20 cellular contexts compared by ENCODE assay signal in genomic region chr13:41991936-41992335, GRCh38. TPM values are rescaled to one million over a fixed set of nuclear protein-coding genes. Genes with fewer than 3 reads are reported as not detected.
DNase-seq lines count a peak whose midpoint lies in the region; ATAC-seq, FAIRE-seq and TF ChIP-seq lines count a peak whose summit lies in the region.
"Had no signal": no experiment of that assay in that cellular context is flagged by ENCODE, and none has a peak within 500 bp of the region (broad histone marks: within the 10 kb centered on the region; RNA-seq: fewer than 3 reads in every experiment).

No MANE protein-coding gene starts in this region.

- no peaks in the 10 kb centered on the region for H3K27me3 ChIP-seq in liver (ENCODE audit: control insufficient read depth in 4 of 4, insufficient read depth in 4 of 4, low read length in 3 of 4)
- H3K27me3 ChIP-seq: BLaER1 treated with 17β-estradiol and CSF1 and Interleukin-3, amounts not matched to agents 10 nM and 100 nM had no signal

- no peaks in the 10 kb centered on the region for H3K9me3 ChIP-seq in liver (ENCODE audit: control insufficient read depth in 4 of 4, low read length in 3 of 4)
- H3K9me3 ChIP-seq: A549; BLaER1 treated with 17β-estradiol and CSF1 and Interleukin-3, amounts not matched to agents 10 nM and 100 nM; Caco-2 had no signal

- no peak overlapping the region for H3K9ac ChIP-seq in liver (ENCODE audit: low read depth in 1 of 2, low read length in 2 of 2)
- H3K9ac ChIP-seq: BLaER1 treated with 17β-estradiol and CSF1 and Interleukin-3, amounts not matched to agents 10 nM and 100 nM had no signal

- H3K4me3 ChIP-seq in liver (ENCODE audit: low read depth in 1 of 3, low read length in 3 of 3) (no peak overlapping the region), lower leg skin (ENCODE audit: low read depth, poor library complexity, severe bottlenecking) (no peak overlapping the region)
- H3K4me3 ChIP-seq: A549; BLaER1 treated with 17β-estradiol and CSF1 and Interleukin-3, amounts not matched to agents 10 nM and 100 nM had no signal

- FAIRE-seq in GM18507 (lab: Jason Lieb, UNC): peak; percentile 29
- FAIRE-seq: A549, D721Med, G401.6, GM12891 had no signal

- TF ChIP-seq POLR2A in lower leg skin (IDR thresholded peaks at IDR 0.05): no peak

- no peak for DNase-seq in GM18507 (ENCODE audit: extremely low spot score, insufficient read length, low read depth)
- DNase-seq in left lobe of liver (ENCODE audit: low spot score): no peak
- no peak for DNase-seq in lower leg skin (ENCODE audit: low spot score in 2 of 2)
- no peak for DNase-seq in T1000 (lab: John Stamatoyannopoulos, UW)
- DNase-seq in Kasumi-1 (lab: John Stamatoyannopoulos, UW): no peak
- DNase-seq: AML-193; Caco-2; Calu3; CD4-positive, alpha-beta T cell; CD8-positive, alpha-beta T cell; DMS79 treated with DMSO at 0.1 percent for 48 hours; GF-D8 had no signal

- TF ChIP-seq RAD21 in liver (IDR thresholded peaks at IDR 0.05): peak; percentile 18 to 28

- 33% methylated on average over 1 of the region's 1 CpG for WGBS in liver
- WGBS in lower leg skin, 2 donors: 85 to 87% methylated on average over 1 of the region's 1 CpG

- H3K4me1 ChIP-seq in liver (ENCODE audit: control insufficient read depth in 4 of 4, insufficient read depth in 4 of 4, low read length in 3 of 4): peaks cover 0 to 14% (median 6%) of the 10 kb centered on the region in 4 donors
- H3K4me1 ChIP-seq: A549; BLaER1 treated with 17β-estradiol and CSF1 and Interleukin-3, amounts not matched to agents 10 nM and 100 nM; Caco-2 had no signal

- TF ChIP-seq CTCF in liver (IDR thresholded peaks at IDR 0.05; ENCODE audit: low read depth, low read length, missing input control): no peak
- no peak for TF ChIP-seq CTCF in lower leg skin (IDR thresholded peaks at IDR 0.05)

- H3K27ac ChIP-seq in liver (ENCODE audit: low read depth in 1 of 2, low read length in 2 of 2): no peak overlapping the region
- H3K27ac ChIP-seq: 22Rv1; A549; BLaER1 treated with 17β-estradiol and CSF1 and Interleukin-3, amounts not matched to agents 10 nM and 100 nM; C4-2B had no signal

- peak; percentile 89 for ATAC-seq in left lobe of liver
- ATAC-seq: A549; CD8-positive, alpha-beta T cell had no signal

- intact Hi-C loops in lower leg skin (cut with DNase I; ENCODE audit: low total_unique reads): no loop called here

- no peaks in the 10 kb centered on the region for H3K36me3 ChIP-seq in liver (ENCODE audit: control insufficient read depth in 4 of 4, insufficient read depth in 3 of 4, low read depth in 1 of 4, low read length in 3 of 4)
- H3K36me3 ChIP-seq: BLaER1 treated with 17β-estradiol and CSF1 and Interleukin-3, amounts not matched to agents 10 nM and 100 nM had no signal

TF ChIP-seq in liver, 16 proteins besides CTCF, POLR2A, EP300 and RAD21:
- no peak for TF ChIP-seq FOXA2 (IDR thresholded peaks at IDR 0.05)
- TF ChIP-seq ATF3 (IDR thresholded peaks at IDR 0.05): no peak
- peak; percentile 36 to 61 for TF ChIP-seq RXRA (IDR thresholded peaks at IDR 0.05)
- no peak for TF ChIP-seq NR2F2 (IDR thresholded peaks at IDR 0.05)
- TF ChIP-seq FOXA1 (IDR thresholded peaks at IDR 0.05): no peak
- TF ChIP-seq MAX (IDR thresholded peaks at IDR 0.05): no peak
- TF ChIP-seq HNF4A (conservative IDR thresholded peaks at IDR 0.05): peak in 1 of 2 donors; percentile 13
- TF ChIP-seq SP1 (IDR thresholded peaks at IDR 0.05): peak; percentile 64
- TF ChIP-seq YY1 (IDR thresholded peaks at IDR 0.05): peak; percentile 17
TF ChIP-seq in liver: peak in this region for 4.

RNA-seq across cellular contexts. Expression of gene VWA8, which starts 31.0 kb away (rescaled TPM):
- total RNA-seq in left lobe of liver (24.8 TPM), liver (10 to 100 TPM; 16.9 to 50.3 TPM), lower leg skin (10 to 100 TPM; 11.8 to 22.0 (median 15.1) TPM)
- polyA plus RNA-seq in liver: 1 to 10 TPM; 7.1 to 8.0 TPM

RNA-seq across cellular contexts. Expression of gene DGKH, which starts 56.5 kb away (rescaled TPM):
- total RNA-seq in left lobe of liver: 1.1 TPM
- total RNA-seq in liver: 1 to 10 TPM; 1.6 to 3.7 TPM
- polyA plus RNA-seq in liver: under 1 TPM; 0.25 to 0.30 TPM
- 10 to 100 TPM in 3 of 4 donors, 1 to 10 TPM in 1; 8.8 to 17.0 (median 10.9) TPM for total RNA-seq in lower leg skin
